Comparison of ENCODE assay signal across 1 cellular context in the genomic region with DNA sequence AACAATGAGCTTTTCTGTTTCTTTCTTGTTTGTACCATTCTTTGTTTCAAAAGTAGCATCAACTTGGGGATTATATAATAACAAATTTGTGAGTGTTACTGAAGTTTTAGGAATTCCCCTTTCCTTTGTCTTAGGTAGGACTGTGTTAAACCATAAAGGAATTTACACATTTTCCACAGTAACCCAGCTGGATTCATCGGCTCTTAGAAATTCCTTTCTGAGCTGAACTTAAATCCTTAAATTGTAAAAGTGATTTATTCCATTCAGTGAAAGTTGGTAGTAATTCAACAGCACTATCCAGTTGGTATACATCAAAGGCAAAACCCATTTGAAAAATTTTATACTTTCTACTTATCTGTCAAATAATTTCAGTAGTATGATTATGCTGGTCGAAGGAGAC.
TF ChIP-seq lines count a peak whose summit lies in the region.

No MANE protein-coding gene starts in this region.

TF ChIP-seq in H1, 55 proteins besides CTCF, POLR2A, EP300 and RAD21:
- TF ChIP-seq JUN (IDR thresholded peaks at IDR 0.05; ENCODE audit: low read depth, low read length): no peak
